9 cellular contexts compared by ENCODE assay signal in genomic region chr6:11144393-11144829, GRCh38. TPM values are rescaled to one million over a fixed set of nuclear protein-coding genes. Genes with fewer than 3 reads are reported as not detected.
DNase-seq lines count a peak whose midpoint lies in the region; ATAC-seq and TF ChIP-seq lines count a peak whose summit lies in the region.
"Had no signal": no experiment of that assay in that cellular context is flagged by ENCODE, and none has a peak within 500 bp of the region (broad histone marks: within the 10 kb centered on the region; RNA-seq: fewer than 3 reads in every experiment).

No MANE protein-coding gene starts in this region.

- CTCF ChIA-PET in BJ (lab: Yijun Ruan, JAX), result interaction anchor here (0.7 to 3.9 kb wide), 13 partner anchors 8 to 354 kb away, joined by 3 to 45 read pairs (median 4); no protein-coding TSS in a partner anchor

- peak; percentile 88 for TF ChIP-seq CTCF in BJ (IDR thresholded peaks at IDR 0.05; ENCODE audit: insufficient read depth, low read depth, low read length)
- peak; percentile 92 for TF ChIP-seq CTCF in fibroblast of the aortic adventitia (IDR thresholded peaks at IDR 0.05; ENCODE audit: insufficient read depth, low read length)
- peak; percentile 89 for TF ChIP-seq CTCF in neutrophil (IDR thresholded peaks at IDR 0.05)

- no peaks in the 10 kb centered on the region for H3K36me3 ChIP-seq in BJ (ENCODE audit: control insufficient read depth, insufficient read depth, low read length)
- H3K36me3 ChIP-seq in neutrophil, result no peaks in the 10 kb centered on the region

- POLR2A ChIA-PET in BJ (lab: Charles Lee), result no interaction called here

- H3K27me3 ChIP-seq in BJ (ENCODE audit: control insufficient read depth, insufficient read depth, low read length) (no peaks in the 10 kb centered on the region), neutrophil (no peaks in the 10 kb centered on the region)

- H3K27ac ChIP-seq in neutrophil, result peak overlapping the region; percentile 78

- H3K4me3 ChIP-seq in BJ (ENCODE audit: low read depth, low read length), result no peak overlapping the region
- H3K4me3 ChIP-seq in fibroblast of the aortic adventitia (ENCODE audit: low read depth, low read length), result no peak overlapping the region
- H3K4me3 ChIP-seq in neutrophil (ENCODE audit: low read depth in 1 of 2, low read length in 1 of 2), result no peak overlapping the region

- ATAC-seq in GM19035 (IDR thresholded peaks at IDR 0.05; ENCODE audit: unreplicated experiment), result peak; percentile 89
- ATAC-seq in HG03571 (IDR thresholded peaks at IDR 0.05; ENCODE audit: unreplicated experiment), result peak; percentile 76

- H3K9me3 ChIP-seq in neutrophil, result no peaks in the 10 kb centered on the region

- DNase-seq in BJ (ENCODE audit: low read depth), result no peak
- DNase-seq in RKO (ENCODE audit: low spot score), result peak; percentile 68
- DNase-seq in activated T-helper 1 cell treated with Interleukin-2 at 50 U/mL for 16 hours (ENCODE audit: low read depth), result peak; percentile 53
- DNase-seq in fibroblast of the aortic adventitia (ENCODE audit: low read depth), result peak; percentile 76
- peak; percentile 50 for DNase-seq in stromal cell of bone marrow (ENCODE audit: low read depth)

- H3K4me1 ChIP-seq in neutrophil (ENCODE audit: control insufficient read depth in 1 of 2, insufficient read depth in 1 of 2, low read depth in 1 of 2, low read length in 1 of 2), result peaks cover 15 to 20% of the 10 kb centered on the region in 2 experiments

RNA-seq across cellular contexts. Expression of gene ERVFRD-1, which starts 32.9 kb away (rescaled TPM):
- polyA plus RNA-seq in BJ (2011; rRNA removed), result not detected in 2 replicates
- polyA minus RNA-seq in BJ (2011; rRNA and poly(A)+ RNA removed), result not detected in 2 replicates
- total RNA-seq in fibroblast of the aortic adventitia (ENCODE audit: low replicate concordance), result not detected in 2 replicates
- polyA plus RNA-seq: IgD-negative memory B cell had no signal

RNA-seq across cellular contexts. Expression of gene SMIM13, which starts 50.8 kb away (rescaled TPM):
- 3.0 and 5.3 TPM in 2 replicates for polyA plus RNA-seq in BJ (2011; rRNA removed)
- polyA minus RNA-seq in BJ (2011; rRNA and poly(A)+ RNA removed), result 2.7 and 3.3 TPM in 2 replicates
- 2.3 and 8.1 TPM in 2 replicates for total RNA-seq in fibroblast of the aortic adventitia (ENCODE audit: low replicate concordance)
